ENCODE assay signal across 8 cellular contexts in genomic region chr6:3410385-3411360, GRCh38. TPM values are rescaled to one million over a fixed set of nuclear protein-coding genes. Genes with fewer than 3 reads are reported as not detected.
DNase-seq lines count a peak whose midpoint lies in the region; ATAC-seq and TF ChIP-seq lines count a peak whose summit lies in the region.

No MANE protein-coding gene starts in this region.

- H3K9me3 Mint-ChIP-seq in neural crest cell, result peaks cover 5% of the 10 kb centered on the region

- peak; percentile 71 for TF ChIP-seq CTCF in AG09319 (IDR thresholded peaks at IDR 0.05; ENCODE audit: low read depth, low read length)
- peak; percentile 55 to 78 for TF ChIP-seq CTCF in fibroblast of lung (conservative IDR thresholded peaks at IDR 0.05 in 1 of 2, IDR thresholded peaks at IDR 0.05 in 1 of 2; ENCODE audit: low read depth in 1 of 2, low read length in 2 of 2)
- TF ChIP-seq CTCF in neural crest cell (conservative IDR thresholded peaks at IDR 0.05), result peak; percentile 74
- TF ChIP-seq CTCF in thoracic aorta (IDR thresholded peaks at IDR 0.05), result peak; percentile 82

- no peak for DNase-seq in AG09319 (ENCODE audit: extremely low read depth, low read depth)
- DNase-seq in H4 (ENCODE audit: low spot score), result peak; percentile 44
- peak; percentile 52 for DNase-seq in NT2/D1 (ENCODE audit: low read depth, low spot score)
- DNase-seq in activated T-cell treated with anti-CD3 and anti-CD28 coated beads for 24 hours (ENCODE audit: low read depth), result peak; percentile 50
- peak; percentile 48 to 66 for DNase-seq in fibroblast of lung (ENCODE audit: low read depth in 2 of 2)
- peak; percentile 80 for DNase-seq in neural crest cell (ENCODE audit: low read depth, low spot score)
- peak; percentile 36 for DNase-seq in thoracic aorta (ENCODE audit: low spot score)

- peaks cover 10% of the 10 kb centered on the region; the same call in 1 of the 2 replicates for H3K9me3 ChIP-seq in NT2/D1 (ENCODE audit: insufficient read depth, low read length)
- no peaks in the 10 kb centered on the region for H3K9me3 ChIP-seq in fibroblast of lung (ENCODE audit: control insufficient read depth, insufficient read depth, low read depth, low read length)
- no peaks in the 10 kb centered on the region for H3K9me3 ChIP-seq in thoracic aorta

- H3K4me1 ChIP-seq in NT2/D1 (ENCODE audit: insufficient read depth, insufficient read length) (peaks cover 6% of the 10 kb centered on the region), fibroblast of lung (ENCODE audit: control insufficient read depth, extremely low read depth, insufficient read depth, low read length) (no peaks in the 10 kb centered on the region), thoracic aorta (ENCODE audit: control insufficient read depth in 1 of 2, low read depth in 2 of 2) (no peaks in the 10 kb centered on the region)

- no peak overlapping the region for H3K4me2 ChIP-seq in fibroblast of lung (ENCODE audit: extremely low read depth, insufficient read depth, low read length)

- H3K27ac Mint-ChIP-seq in neural crest cell (ENCODE audit: unreplicated experiment), result no peak overlapping the region

- H3K4me3 ChIP-seq in NT2/D1 (ENCODE audit: insufficient read length, low read depth) (no peak overlapping the region), fibroblast of lung (replicated peaks in 1 of 4; ENCODE audit: control extremely low read depth in 1 of 4, insufficient read depth in 1 of 4, low read depth in 3 of 4, low read length in 4 of 4) (no peak overlapping the region), thoracic aorta (no peak overlapping the region)

- peaks cover 29% of the 10 kb centered on the region for H3K4me1 Mint-ChIP-seq in neural crest cell

- no peak overlapping the region for H3K27ac ChIP-seq in fibroblast of lung (ENCODE audit: insufficient read depth, low read length)
- H3K27ac ChIP-seq in thoracic aorta, result no peak overlapping the region

- H3K9ac ChIP-seq in NT2/D1 (ENCODE audit: insufficient read length, low read depth), result no peak overlapping the region
- no peak overlapping the region for H3K9ac ChIP-seq in fibroblast of lung (ENCODE audit: insufficient read depth, low read length)

- H3K79me2 ChIP-seq in fibroblast of lung (ENCODE audit: control insufficient read depth, insufficient read depth, low read length), result no peaks in the 10 kb centered on the region

- H3K27me3 ChIP-seq in NT2/D1 (ENCODE audit: insufficient read depth, insufficient read length) (no peaks in the 10 kb centered on the region), fibroblast of lung (ENCODE audit: control insufficient read depth, insufficient read depth, low read length) (no peaks in the 10 kb centered on the region), thoracic aorta (replicated peaks; ENCODE audit: insufficient read depth) (no peaks in the 10 kb centered on the region)

- no peak for ATAC-seq in thoracic aorta (ENCODE audit: insufficient number of reproducible peaks, low FRiP score, low read depth)
- ATAC-seq in HG03039 (IDR thresholded peaks at IDR 0.05; ENCODE audit: unreplicated experiment), result no peak

- H3K36me3 ChIP-seq in NT2/D1 (ENCODE audit: insufficient read depth, insufficient read length, low read length) (peaks cover 4% of the 10 kb centered on the region), fibroblast of lung (ENCODE audit: control insufficient read depth, insufficient read depth, low read length) (no peaks in the 10 kb centered on the region), thoracic aorta (no peaks in the 10 kb centered on the region)

- peaks cover 8% of the 10 kb centered on the region for H3K36me3 Mint-ChIP-seq in neural crest cell (ENCODE audit: low read depth)

- H4K20me1 ChIP-seq in fibroblast of lung (ENCODE audit: control insufficient read depth, extremely low read depth, insufficient read depth, low read length), result no peaks in the 10 kb centered on the region

- no peak overlapping the region for H2AFZ ChIP-seq in fibroblast of lung (ENCODE audit: low read length)

- H3K4me3 Mint-ChIP-seq in neural crest cell, result no peak overlapping the region

- H3K27me3 Mint-ChIP-seq in neural crest cell (ENCODE audit: low read depth), result no peaks in the 10 kb centered on the region

RNA-seq across cellular contexts. Expression of gene SLC22A23, which starts 46.2 kb away (rescaled TPM):
- 1.9 and 2.6 TPM in 2 replicates for total RNA-seq in H4 (2014; rRNA removed; shearing (Covaris generic))
- total RNA-seq in fibroblast of lung, result 3.0 and 5.1 TPM in 2 replicates
- 0.37 and 0.81 TPM in 2 replicates for polyA plus RNA-seq in fibroblast of lung
- polyA plus RNA-seq in fibroblast of lung (2012), result 0.91 and 1.8 TPM in 2 replicates
- 4.0 and 6.3 TPM in 2 replicates for polyA minus RNA-seq in fibroblast of lung (ENCODE audit: low replicate concordance)
- total RNA-seq in neural crest cell, result 12.5 and 14.6 TPM in 2 replicates
- 1 to 10 TPM; 5.1 to 9.7 TPM for total RNA-seq in thoracic aorta
